8 cellular contexts compared by ENCODE assay signal in the genomic region with DNA sequence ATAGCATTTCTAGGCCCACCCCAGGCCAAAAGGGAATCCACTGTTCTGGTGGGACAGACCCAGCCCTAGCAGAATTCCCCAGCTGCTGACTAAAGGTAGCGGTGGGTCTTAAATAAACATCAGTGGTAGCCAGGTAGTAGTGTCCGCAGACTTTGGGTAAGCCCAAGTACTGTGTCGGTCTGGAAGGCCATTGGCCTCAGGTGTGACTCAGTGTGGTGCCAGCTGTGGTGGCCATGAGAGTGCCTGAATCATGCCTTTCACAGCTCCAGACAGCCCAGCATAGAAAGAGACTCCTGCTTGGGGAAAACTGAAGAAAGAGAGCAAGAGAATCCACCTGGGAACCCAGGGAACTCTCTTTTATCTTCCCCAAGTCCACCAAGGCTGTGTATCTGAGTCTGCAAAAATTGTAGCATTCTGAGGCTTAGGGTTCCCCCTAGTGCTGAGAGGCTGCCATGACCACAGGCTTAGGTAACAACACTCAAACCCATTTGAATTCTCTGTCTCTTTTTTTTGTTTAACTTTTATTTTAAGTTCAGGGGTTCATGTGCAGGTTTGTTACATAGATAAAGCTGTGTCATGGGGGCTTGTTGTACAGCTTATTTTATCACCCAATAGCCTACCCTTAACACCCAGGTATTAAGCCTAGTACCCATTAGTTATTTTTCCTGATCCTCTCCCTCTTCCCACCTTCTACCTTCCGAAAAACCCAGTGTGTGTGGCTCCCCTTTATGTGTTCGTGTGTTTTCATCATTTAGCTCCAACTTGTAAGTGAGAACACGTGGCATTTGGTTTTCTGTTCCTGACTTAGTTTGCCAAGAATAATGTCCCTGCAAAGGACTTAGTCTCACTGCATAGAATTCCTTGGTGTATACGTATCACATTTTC. TPM values are rescaled to one million over a fixed set of nuclear protein-coding genes. Genes with fewer than 3 reads are reported as not detected.
DNase-seq lines count a peak whose midpoint lies in the region; ATAC-seq, FAIRE-seq and TF ChIP-seq lines count a peak whose summit lies in the region.

No MANE protein-coding gene starts in this region.

- H3K4me1 ChIP-seq in psoas muscle = no peaks in the 10 kb centered on the region

- no peak for FAIRE-seq in RCC 7860 (lab: Jason Lieb, UNC)

- intact Hi-C loops in Right ventricle myocardium superior (cut with DNase I) = loop anchor here (5.0 kb wide), 1 partner anchor 238 kb away; no protein-coding TSS in a partner anchor
- intact Hi-C loops in psoas muscle (cut with DNase I) = loop anchor here in 1 of 2 donors (5.0 kb wide), 1 partner anchor 238 kb away; no protein-coding TSS in a partner anchor

- TF ChIP-seq CTCF in GM12873 (IDR thresholded peaks at IDR 0.05; ENCODE audit: insufficient read depth, low read depth, low read length, missing control alignments) (peak; percentile 88), psoas muscle (IDR thresholded peaks at IDR 0.05) (peak; percentile 53)

- H3K27me3 ChIP-seq in psoas muscle (ENCODE audit: insufficient read depth in 3 of 3, low read length in 2 of 3) = no peaks in the 10 kb centered on the region

- DNase-seq in HS-27A (ENCODE audit: low read depth) (peak; percentile 33), RCC 7860 (ENCODE audit: low spot score) (peak; percentile 17), Right ventricle myocardium superior (peak; percentile 51), psoas muscle (no peak), NCI-H187 treated with DMSO at 0.1 percent for 48 hours (lab: John Stamatoyannopoulos, UW) (no peak)
- DNase-seq in activated naive CD4-positive, alpha-beta T cell treated with Interleukin-2 at 50 U/mL for 16 hours = peak; percentile 53

- H3K4me3 ChIP-seq in psoas muscle = no peak overlapping the region

- 60 to 66% (median 65%) methylated on average over 7 of the region's 7 CpGs for WGBS in psoas muscle, 3 donors

- H3K27ac ChIP-seq in psoas muscle = no peak overlapping the region

- H3K36me3 ChIP-seq in psoas muscle (ENCODE audit: insufficient read depth in 1 of 2, low read depth in 1 of 2) = no peaks in the 10 kb centered on the region

- ATAC-seq in Right ventricle myocardium superior (ENCODE audit: poor library complexity) = peak; percentile 80
- peak in 2 of 4 donors; percentile 62 to 67 for ATAC-seq in psoas muscle
- ATAC-seq in GM19324 (IDR thresholded peaks at IDR 0.05; ENCODE audit: low FRiP score, unreplicated experiment) = no peak

- no peaks in the 10 kb centered on the region for H3K9me3 ChIP-seq in psoas muscle

RNA-seq across cellular contexts. Expression of gene CD163L1, which starts 16.7 kb away (rescaled TPM):
- total RNA-seq in Right ventricle myocardium superior (2.1 TPM), psoas muscle (1 to 10 TPM in 3 of 4 donors, under 1 TPM in 1; 0.80 to 2.8 (median 2.5) TPM)
- polyA plus RNA-seq in psoas muscle = under 1 TPM; 0.03 to 0.30 (median 0.23) TPM

RNA-seq across cellular contexts. Expression of gene CD163, which starts 43.0 kb away (rescaled TPM):
- total RNA-seq in Right ventricle myocardium superior = 72.0 TPM
- 10 to 100 TPM; 25.3 to 52.4 (median 34.2) TPM for total RNA-seq in psoas muscle
- 10 to 100 TPM in 1 of 3 donors, 1 to 10 TPM in 2; 5.8 to 29.5 (median 7.3) TPM for polyA plus RNA-seq in psoas muscle

Comparison
In these comparisons a context has a peak if more than half of its experiments do, and no peak if none do; other contexts are left out.
1. DNase-seq: peak in HS-27A (single experiment), RCC 7860 (single experiment), activated naive CD4-positive, alpha-beta T cell treated with Interleukin-2 at 50 U/mL for 16 hours (single experiment) and Right ventricle myocardium superior (single experiment); none in psoas muscle (0 of 2) and NCI-H187 treated with DMSO at 0.1 percent for 48 hours (single experiment).